ENCODE assay signal across 1 cellular context in the genomic region with DNA sequence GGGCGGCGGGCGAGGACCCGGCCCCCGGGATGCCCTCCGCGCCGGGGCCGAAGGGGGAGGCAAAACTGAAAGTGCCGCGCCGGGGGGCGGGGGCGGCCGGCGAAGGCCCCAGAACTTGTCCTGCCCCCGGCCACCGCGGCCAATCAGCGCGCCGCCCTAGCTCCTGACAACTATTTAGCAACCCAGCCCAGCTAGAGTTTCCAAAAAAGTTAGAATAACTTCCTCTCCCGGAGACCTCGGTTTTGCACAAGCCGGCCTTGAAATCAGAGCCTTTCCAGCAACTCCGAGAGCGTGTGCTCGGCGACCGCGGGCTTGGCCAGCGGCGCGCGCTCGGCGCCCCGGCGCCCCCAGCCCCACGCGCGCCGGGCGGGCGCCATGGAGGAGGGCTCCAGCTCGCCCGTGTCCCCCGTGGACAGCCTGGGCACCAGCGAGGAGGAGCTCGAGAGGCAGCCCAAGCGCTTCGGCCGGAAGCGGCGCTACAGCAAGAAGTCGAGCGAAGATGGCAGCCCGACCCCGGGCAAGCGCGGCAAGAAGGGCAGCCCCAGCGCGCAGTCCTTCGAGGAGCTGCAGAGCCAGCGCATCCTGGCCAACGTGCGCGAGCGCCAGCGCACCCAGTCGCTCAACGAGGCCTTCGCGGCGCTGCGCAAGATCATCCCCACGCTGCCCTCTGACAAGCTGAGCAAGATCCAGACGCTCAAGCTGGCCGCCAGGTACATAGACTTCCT.
TF ChIP-seq lines count a peak whose summit lies in the region.

A gene (plus strand): TSS at position 245 of the 725 bp plus-strand sequence. CDS start 131 bp downstream, at position 376.

TF ChIP-seq in WTC11, 78 proteins besides CTCF, POLR2A, EP300 and RAD21 (continued from another document):
- TF ChIP-seq ZNF121 (CRISPR knock-in tag; IDR thresholded peaks at IDR 0.05) (no peak), NR1H2 (CRISPR knock-in tag; IDR thresholded peaks at IDR 0.05) (no peak), ATF1 (CRISPR knock-in tag; IDR thresholded peaks at IDR 0.05) (no peak), ZNF138 (CRISPR knock-in tag; conservative IDR thresholded peaks at IDR 0.05) (no peak), JUN (CRISPR knock-in tag; IDR thresholded peaks at IDR 0.05) (peak; percentile 79; the same call in 1 of the 2 replicates), ETV6 (CRISPR knock-in tag; IDR thresholded peaks at IDR 0.05) (0 out of 2 replicates have a peak, but pooled peaks have one; percentile 31), NFYB (CRISPR knock-in tag; conservative IDR thresholded peaks at IDR 0.05; ENCODE audit: low read depth) (no peak), ZNF423 (CRISPR knock-in tag; IDR thresholded peaks at IDR 0.05) (no peak), FOXK1 (CRISPR knock-in tag; IDR thresholded peaks at IDR 0.05) (peak; percentile 44; the same call in 1 of the 2 replicates), NFE2L1 (CRISPR knock-in tag; IDR thresholded peaks at IDR 0.05) (peak; percentile 81; the same call in 1 of the 2 replicates), ESRRA (CRISPR knock-in tag; IDR thresholded peaks at IDR 0.05; ENCODE audit: borderline replicate concordance) (no peak), ELF4 (CRISPR knock-in tag; IDR thresholded peaks at IDR 0.05; ENCODE audit: low read depth) (no peak), SP1 (CRISPR knock-in tag; conservative IDR thresholded peaks at IDR 0.05) (0 out of 2 replicates have a peak, but pooled peaks have one; percentile 3), TEAD1 (CRISPR knock-in tag; IDR thresholded peaks at IDR 0.05) (0 out of 2 replicates have a peak, but pooled peaks have one; percentile 50), OVOL2 (CRISPR knock-in tag; IDR thresholded peaks at IDR 0.05; ENCODE audit: borderline replicate concordance) (no peak), KAT7 (CRISPR knock-in tag; IDR thresholded peaks at IDR 0.05; ENCODE audit: borderline replicate concordance) (peak; percentile 66; the same call in 1 of the 2 replicates)
- TF ChIP-seq, protein P1, sequence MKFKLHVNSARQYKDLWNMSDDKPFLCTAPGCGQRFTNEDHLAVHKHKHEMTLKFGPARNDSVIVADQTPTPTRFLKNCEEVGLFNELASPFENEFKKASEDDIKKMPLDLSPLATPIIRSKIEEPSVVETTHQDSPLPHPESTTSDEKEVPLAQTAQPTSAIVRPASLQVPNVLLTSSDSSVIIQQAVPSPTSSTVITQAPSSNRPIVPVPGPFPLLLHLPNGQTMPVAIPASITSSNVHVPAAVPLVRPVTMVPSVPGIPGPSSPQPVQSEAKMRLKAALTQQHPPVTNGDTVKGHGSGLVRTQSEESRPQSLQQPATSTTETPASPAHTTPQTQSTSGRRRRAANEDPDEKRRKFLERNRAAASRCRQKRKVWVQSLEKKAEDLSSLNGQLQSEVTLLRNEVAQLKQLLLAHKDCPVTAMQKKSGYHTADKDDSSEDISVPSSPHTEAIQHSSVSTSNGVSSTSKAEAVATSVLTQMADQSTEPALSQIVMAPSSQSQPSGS (CRISPR knock-in tag; IDR thresholded peaks at IDR 0.05; ENCODE audit: borderline replicate concordance, low read depth), result no peak
- TF ChIP-seq, protein P2, sequence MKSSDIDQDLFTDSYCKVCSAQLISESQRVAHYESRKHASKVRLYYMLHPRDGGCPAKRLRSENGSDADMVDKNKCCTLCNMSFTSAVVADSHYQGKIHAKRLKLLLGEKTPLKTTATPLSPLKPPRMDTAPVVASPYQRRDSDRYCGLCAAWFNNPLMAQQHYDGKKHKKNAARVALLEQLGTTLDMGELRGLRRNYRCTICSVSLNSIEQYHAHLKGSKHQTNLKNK (CRISPR knock-in tag; IDR thresholded peaks at IDR 0.05), result no peak
- TF ChIP-seq, protein P3, sequence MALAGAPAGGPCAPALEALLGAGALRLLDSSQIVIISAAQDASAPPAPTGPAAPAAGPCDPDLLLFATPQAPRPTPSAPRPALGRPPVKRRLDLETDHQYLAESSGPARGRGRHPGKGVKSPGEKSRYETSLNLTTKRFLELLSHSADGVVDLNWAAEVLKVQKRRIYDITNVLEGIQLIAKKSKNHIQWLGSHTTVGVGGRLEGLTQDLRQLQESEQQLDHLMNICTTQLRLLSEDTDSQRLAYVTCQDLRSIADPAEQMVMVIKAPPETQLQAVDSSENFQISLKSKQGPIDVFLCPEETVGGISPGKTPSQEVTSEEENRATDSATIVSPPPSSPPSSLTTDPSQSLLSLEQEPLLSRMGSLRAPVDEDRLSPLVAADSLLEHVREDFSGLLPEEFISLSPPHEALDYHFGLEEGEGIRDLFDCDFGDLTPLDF (CRISPR knock-in tag; IDR thresholded peaks at IDR 0.05), result no peak
- TF ChIP-seq, protein P4, sequence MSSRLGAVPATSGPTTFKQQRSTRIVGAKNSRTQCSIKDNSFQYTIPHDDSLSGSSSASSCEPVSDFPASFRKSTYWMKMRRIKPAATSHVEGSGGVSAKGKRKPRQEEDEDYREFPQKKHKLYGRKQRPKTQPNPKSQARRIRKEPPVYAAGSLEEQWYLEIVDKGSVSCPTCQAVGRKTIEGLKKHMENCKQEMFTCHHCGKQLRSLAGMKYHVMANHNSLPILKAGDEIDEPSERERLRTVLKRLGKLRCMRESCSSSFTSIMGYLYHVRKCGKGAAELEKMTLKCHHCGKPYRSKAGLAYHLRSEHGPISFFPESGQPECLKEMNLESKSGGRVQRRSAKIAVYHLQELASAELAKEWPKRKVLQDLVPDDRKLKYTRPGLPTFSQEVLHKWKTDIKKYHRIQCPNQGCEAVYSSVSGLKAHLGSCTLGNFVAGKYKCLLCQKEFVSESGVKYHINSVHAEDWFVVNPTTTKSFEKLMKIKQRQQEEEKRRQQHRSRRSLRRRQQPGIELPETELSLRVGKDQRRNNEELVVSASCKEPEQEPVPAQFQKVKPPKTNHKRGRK (CRISPR knock-in tag; IDR thresholded peaks at IDR 0.05; ENCODE audit: borderline replicate concordance), result no peak
- TF ChIP-seq, protein P5, sequence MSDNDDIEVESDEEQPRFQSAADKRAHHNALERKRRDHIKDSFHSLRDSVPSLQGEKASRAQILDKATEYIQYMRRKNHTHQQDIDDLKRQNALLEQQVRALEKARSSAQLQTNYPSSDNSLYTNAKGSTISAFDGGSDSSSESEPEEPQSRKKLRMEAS (CRISPR knock-in tag; IDR thresholded peaks at IDR 0.05), result peak; percentile 63; the same call in 1 of the 2 replicates
- TF ChIP-seq, protein P6, sequence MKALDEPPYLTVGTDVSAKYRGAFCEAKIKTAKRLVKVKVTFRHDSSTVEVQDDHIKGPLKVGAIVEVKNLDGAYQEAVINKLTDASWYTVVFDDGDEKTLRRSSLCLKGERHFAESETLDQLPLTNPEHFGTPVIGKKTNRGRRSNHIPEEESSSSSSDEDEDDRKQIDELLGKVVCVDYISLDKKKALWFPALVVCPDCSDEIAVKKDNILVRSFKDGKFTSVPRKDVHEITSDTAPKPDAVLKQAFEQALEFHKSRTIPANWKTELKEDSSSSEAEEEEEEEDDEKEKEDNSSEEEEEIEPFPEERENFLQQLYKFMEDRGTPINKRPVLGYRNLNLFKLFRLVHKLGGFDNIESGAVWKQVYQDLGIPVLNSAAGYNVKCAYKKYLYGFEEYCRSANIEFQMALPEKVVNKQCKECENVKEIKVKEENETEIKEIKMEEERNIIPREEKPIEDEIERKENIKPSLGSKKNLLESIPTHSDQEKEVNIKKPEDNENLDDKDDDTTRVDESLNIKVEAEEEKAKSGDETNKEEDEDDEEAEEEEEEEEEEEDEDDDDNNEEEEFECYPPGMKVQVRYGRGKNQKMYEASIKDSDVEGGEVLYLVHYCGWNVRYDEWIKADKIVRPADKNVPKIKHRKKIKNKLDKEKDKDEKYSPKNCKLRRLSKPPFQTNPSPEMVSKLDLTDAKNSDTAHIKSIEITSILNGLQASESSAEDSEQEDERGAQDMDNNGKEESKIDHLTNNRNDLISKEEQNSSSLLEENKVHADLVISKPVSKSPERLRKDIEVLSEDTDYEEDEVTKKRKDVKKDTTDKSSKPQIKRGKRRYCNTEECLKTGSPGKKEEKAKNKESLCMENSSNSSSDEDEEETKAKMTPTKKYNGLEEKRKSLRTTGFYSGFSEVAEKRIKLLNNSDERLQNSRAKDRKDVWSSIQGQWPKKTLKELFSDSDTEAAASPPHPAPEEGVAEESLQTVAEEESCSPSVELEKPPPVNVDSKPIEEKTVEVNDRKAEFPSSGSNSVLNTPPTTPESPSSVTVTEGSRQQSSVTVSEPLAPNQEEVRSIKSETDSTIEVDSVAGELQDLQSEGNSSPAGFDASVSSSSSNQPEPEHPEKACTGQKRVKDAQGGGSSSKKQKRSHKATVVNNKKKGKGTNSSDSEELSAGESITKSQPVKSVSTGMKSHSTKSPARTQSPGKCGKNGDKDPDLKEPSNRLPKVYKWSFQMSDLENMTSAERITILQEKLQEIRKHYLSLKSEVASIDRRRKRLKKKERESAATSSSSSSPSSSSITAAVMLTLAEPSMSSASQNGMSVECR (CRISPR knock-in tag; IDR thresholded peaks at IDR 0.05; ENCODE audit: borderline replicate concordance), result 0 out of 2 replicates have a peak, but pooled peaks have one; percentile 49
- TF ChIP-seq, protein P7, sequence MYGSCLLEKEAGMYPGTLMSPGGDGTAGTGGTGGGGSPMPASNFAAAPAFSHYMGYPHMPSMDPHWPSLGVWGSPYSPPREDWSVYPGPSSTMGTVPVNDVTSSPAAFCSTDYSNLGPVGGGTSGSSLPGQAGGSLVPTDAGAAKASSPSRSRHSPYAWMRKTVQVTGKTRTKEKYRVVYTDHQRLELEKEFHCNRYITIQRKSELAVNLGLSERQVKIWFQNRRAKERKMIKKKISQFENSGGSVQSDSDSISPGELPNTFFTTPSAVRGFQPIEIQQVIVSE (CRISPR knock-in tag; IDR thresholded peaks at IDR 0.05; ENCODE audit: borderline replicate concordance), result no peak
